8 cellular contexts compared by ENCODE assay signal in genomic region chr15:82810061-82810862, GRCh38. TPM values are rescaled to one million over a fixed set of nuclear protein-coding genes. Genes with fewer than 3 reads are reported as not detected.
DNase-seq lines count a peak whose midpoint lies in the region; ATAC-seq and TF ChIP-seq lines count a peak whose summit lies in the region.

No MANE protein-coding gene starts in this region.

- H3K27me3 ChIP-seq in foreskin keratinocyte (no peaks in the 10 kb centered on the region), ovary (no peaks in the 10 kb centered on the region)

- peak overlapping the region; percentile 82 for H3K4me3 ChIP-seq in ovary

- no peaks in the 10 kb centered on the region for H3K9me3 ChIP-seq in ovary

- H3K27me3 Mint-ChIP-seq in activated T-helper 2 cell treated with anti-CD3 and anti-CD28 coated beads, Interferon-gamma antibody, Interleukin-2, Interleukin-4, amounts not matched to agents 10 μg/mL and 5 μg/mL and 100 μg/mL, durations not matched to agents 14 hours and 24 hours and 36 hours (ENCODE audit: low read depth), result peaks cover 14% of the 10 kb centered on the region

- 0% methylated on average over 52 to 80 of the region's 80 CpGs for WGBS in ovary, 3 donors

- peaks cover 33% of the 10 kb centered on the region for H3K36me3 Mint-ChIP-seq in activated T-helper 2 cell treated with anti-CD3 and anti-CD28 coated beads, Interferon-gamma antibody, Interleukin-2, Interleukin-4, amounts not matched to agents 10 μg/mL and 5 μg/mL and 100 μg/mL, durations not matched to agents 14 hours and 24 hours and 36 hours (ENCODE audit: low read depth)

- H3K27ac Mint-ChIP-seq in activated T-helper 2 cell treated with anti-CD3 and anti-CD28 coated beads, Interferon-gamma antibody, Interleukin-2, Interleukin-4, amounts not matched to agents 10 μg/mL and 5 μg/mL and 100 μg/mL, durations not matched to agents 14 hours and 24 hours and 36 hours, result peak overlapping the region; percentile 95

- H3K9me3 Mint-ChIP-seq in activated T-helper 2 cell treated with anti-CD3 and anti-CD28 coated beads, Interferon-gamma antibody, Interleukin-2, Interleukin-4, amounts not matched to agents 10 μg/mL and 5 μg/mL and 100 μg/mL, durations not matched to agents 14 hours and 24 hours and 36 hours, result no peaks in the 10 kb centered on the region

- peaks cover 21% of the 10 kb centered on the region for H3K4me1 Mint-ChIP-seq in activated T-helper 2 cell treated with anti-CD3 and anti-CD28 coated beads, Interferon-gamma antibody, Interleukin-2, Interleukin-4, amounts not matched to agents 10 μg/mL and 5 μg/mL and 100 μg/mL, durations not matched to agents 14 hours and 24 hours and 36 hours (ENCODE audit: low read depth)

- no peaks in the 10 kb centered on the region for H3K36me3 ChIP-seq in ovary

- ATAC-seq in HG02798 (IDR thresholded peaks at IDR 0.05; ENCODE audit: poor library complexity, unreplicated experiment) (peak; percentile 19), foreskin keratinocyte (peak; percentile 56)

- TF ChIP-seq CTCF in foreskin keratinocyte (conservative IDR thresholded peaks at IDR 0.05) (no peak), ovary (IDR thresholded peaks at IDR 0.05) (no peak)

- no peak for TF ChIP-seq POLR2A in ovary (IDR thresholded peaks at IDR 0.05)

- peak overlapping the region; percentile 87 for H3K4me3 Mint-ChIP-seq in activated T-helper 2 cell treated with anti-CD3 and anti-CD28 coated beads, Interferon-gamma antibody, Interleukin-2, Interleukin-4, amounts not matched to agents 10 μg/mL and 5 μg/mL and 100 μg/mL, durations not matched to agents 14 hours and 24 hours and 36 hours (ENCODE audit: low read depth)

- no peak for TF ChIP-seq EP300 in ovary (IDR thresholded peaks at IDR 0.05)

- H3K27ac ChIP-seq in foreskin keratinocyte, result peak overlapping the region; percentile 89
- H3K27ac ChIP-seq in ovary, result peak overlapping the region; percentile 97 to 98

- DNase-seq in SHP77 (lab: John Stamatoyannopoulos, UW), result peak; percentile 37 to 45
- DNase-seq in SHP77 treated with DMSO at 0.1 percent for 48 hours (lab: John Stamatoyannopoulos, UW), result no peak
- DNase-seq in NOMO-1 treated with dmso at 0.1 percent for 144 hours (lab: John Stamatoyannopoulos, UW; ENCODE audit: unreplicated experiment), result peak; percentile 75
- DNase-seq in activated T-helper 2 cell treated with anti-CD3 and anti-CD28 coated beads, Interferon-gamma antibody, Interleukin-2, Interleukin-4, amounts not matched to agents 10 μg/mL and 5 μg/mL and 100 μg/mL, durations not matched to agents 14 hours and 24 hours and 36 hours (ENCODE audit: low spot score), result peak; percentile 40
- no peak for DNase-seq in foreskin keratinocyte
- peak in 4 of 5 donors; percentile 25 to 47 (median 35) for DNase-seq in ovary
- DNase-seq in DMS153 (lab: John Stamatoyannopoulos, UW), result no peak

- H3K4me1 ChIP-seq in foreskin keratinocyte (peaks cover 8% of the 10 kb centered on the region), ovary (ENCODE audit: insufficient read depth) (peaks cover 3% of the 10 kb centered on the region)

- intact Hi-C loops in activated T-helper 2 cell treated with anti-CD3 and anti-CD28 coated beads, Interferon-gamma antibody, Interleukin-2, Interleukin-4, amounts not matched to agents 10 μg/mL and 5 μg/mL and 100 μg/mL, durations not matched to agents 14 hours and 24 hours and 36 hours (cut with micrococcal nuclease), result loop anchor here (2.0 to 10.0 kb wide), 4 partner anchors 59 to 392 kb away; partner anchors contain the start of gene RPS17
- intact Hi-C loops in ovary (cut with DNase I), result no loop called here

RNA-seq across cellular contexts. Expression of gene WHAMM, which starts 0.8 kb away (rescaled TPM):
- total RNA-seq in activated T-helper 2 cell treated with anti-CD3 and anti-CD28 coated beads, Interferon-gamma antibody, Interleukin-2, Interleukin-4, amounts not matched to agents 10 μg/mL and 5 μg/mL and 100 μg/mL, durations not matched to agents 14 hours and 24 hours and 36 hours, result 4.0 and 4.2 TPM in 2 replicates
- total RNA-seq in foreskin keratinocyte, result 6.5 and 6.9 TPM in 2 replicates
- polyA plus RNA-seq in foreskin keratinocyte, result 3.8 and 4.5 TPM in 2 replicates
- total RNA-seq in ovary, result 10 to 100 TPM in 1 of 7 donors, 1 to 10 TPM in 6; 7.6 to 12.5 (median 8.5) TPM
- polyA plus RNA-seq in ovary, result 10 to 100 TPM in 1 of 2 donors, 1 to 10 TPM in 1; 6.5 to 10.2 TPM

RNA-seq across cellular contexts. Expression of gene FSD2, which starts 4.4 kb away (rescaled TPM):
- not detected in 2 replicates for total RNA-seq in activated T-helper 2 cell treated with anti-CD3 and anti-CD28 coated beads, Interferon-gamma antibody, Interleukin-2, Interleukin-4, amounts not matched to agents 10 μg/mL and 5 μg/mL and 100 μg/mL, durations not matched to agents 14 hours and 24 hours and 36 hours
- total RNA-seq in foreskin keratinocyte (not detected in 2 replicates), ovary (under 1 TPM in 1 of 7 donors, not detected in 6; 0.05 TPM)
- polyA plus RNA-seq in foreskin keratinocyte (not detected in 2 replicates), ovary (under 1 TPM in 1 of 2 donors, not detected in 1; 0.01 TPM)

Comparison
In these comparisons a context has a peak if more than half of its experiments do, and no peak if none do; other contexts are left out.
1. DNase-seq: peak in SHP77 (2 of 2), NOMO-1 treated with dmso at 0.1 percent for 144 hours (single experiment), activated T-helper 2 cell treated with anti-CD3 and anti-CD28 coated beads, Interferon-gamma antibody, Interleukin-2, Interleukin-4, amounts not matched to agents 10 μg/mL and 5 μg/mL and 100 μg/mL, durations not matched to agents 14 hours and 24 hours and 36 hours (single experiment) and ovary (4 of 5); none in SHP77 treated with DMSO at 0.1 percent for 48 hours (single experiment), foreskin keratinocyte (0 of 2) and DMS153 (single experiment).